Comparison of ENCODE assay signal across 19 cellular contexts in genomic region chrX:11887175-11887574, GRCh38.
DNase-seq lines count a peak whose midpoint lies in the region; ATAC-seq, FAIRE-seq and TF ChIP-seq lines count a peak whose summit lies in the region.
"Had no signal": no experiment of that assay in that cellular context is flagged by ENCODE, and none has a peak within 500 bp of the region (broad histone marks: within the 10 kb centered on the region; RNA-seq: fewer than 3 reads in every experiment).

No MANE protein-coding gene starts in this region.

- TF ChIP-seq CTCF in RWPE2 (IDR thresholded peaks at IDR 0.05; ENCODE audit: poor library complexity, severe bottlenecking): no peak
- TF ChIP-seq CTCF in RWPE1 (conservative IDR thresholded peaks at IDR 0.05; ENCODE audit: low read depth): no peak

- CTCF ChIA-PET in RWPE1 (lab: Yijun Ruan, JAX): no interaction called here

- peak; percentile 14; the same call in 1 of the 3 replicates for ATAC-seq in RWPE2 (ENCODE audit: low read depth)
- ATAC-seq: CD8-positive, alpha-beta T cell; GM12878 had no signal

- no peak for FAIRE-seq in small intestine (lab: Jason Lieb, UNC)
- FAIRE-seq: GM12878, H1, HTR-8/SVneo had no signal

- H3K36me3 ChIP-seq in RWPE2 (ENCODE audit: low read depth) (no peaks in the 10 kb centered on the region), small intestine (ENCODE audit: control insufficient read depth in 2 of 2, insufficient read depth in 2 of 2, low read length in 2 of 2) (no peaks in the 10 kb centered on the region)
- H3K36me3 ChIP-seq: Peyer's patch had no signal

- DNase-seq in NCI-H146 (lab: John Stamatoyannopoulos, UW) (peak; percentile 79), RWPE2 (ENCODE audit: low spot score) (no peak), epithelial cell of prostate (ENCODE audit: low read depth, low spot score) (no peak), small intestine (peak; percentile 27), superior temporal gyrus (ENCODE audit: extremely low spot score) (no peak), RWPE1 (ENCODE audit: low spot score) (no peak)
- DNase-seq in activated CD4-positive, CD25-positive, alpha-beta regulatory T cell (lab: John Stamatoyannopoulos, UW): no peak
- DNase-seq: CD8-positive, alpha-beta T cell; DND-41; GDM1; NCI-H2171; NCI-H446; NCI-H774; Peyer's patch; SHP77 treated with DMSO at 0.1 percent for 48 hours had no signal

- H3K4me1 ChIP-seq in RWPE2 (ENCODE audit: insufficient read depth, poor library complexity, severe bottlenecking): peaks cover 22% of the 10 kb centered on the region
- H3K4me1 ChIP-seq in small intestine (ENCODE audit: control insufficient read depth in 2 of 2, insufficient read depth in 1 of 2, low read depth in 1 of 2, low read length in 1 of 2): no peaks in the 10 kb centered on the region

- H3K4me3 ChIP-seq in RWPE2 (ENCODE audit: severe bottlenecking) (no peak overlapping the region), small intestine (ENCODE audit: low read depth in 1 of 2, low read length in 2 of 2) (no peak overlapping the region)
- H3K4me3 ChIP-seq: GM12878, Peyer's patch had no signal

- POLR2A ChIA-PET in RWPE1 (lab: Yijun Ruan, JAX; ENCODE audit: low non-redundant PET): no interaction called here

- 3 to 59% (median 24%) methylated on average over 2 of the region's 2 CpGs for WGBS in small intestine, 3 donors

- H3K27ac ChIP-seq in RWPE2 (ENCODE audit: poor library complexity, severe bottlenecking): peak overlapping the region; percentile 90
- H3K27ac ChIP-seq in epithelial cell of prostate: peak overlapping the region; percentile 24
- no peak overlapping the region for H3K27ac ChIP-seq in small intestine (ENCODE audit: low read depth in 1 of 2, low read length in 1 of 2)
- H3K27ac ChIP-seq in RWPE1: no peak overlapping the region
- H3K27ac ChIP-seq: HL-60, Peyer's patch had no signal

- no peaks in the 10 kb centered on the region for H3K27me3 ChIP-seq in RWPE2 (ENCODE audit: insufficient read depth, poor library complexity, severe bottlenecking)
- no peaks in the 10 kb centered on the region for H3K27me3 ChIP-seq in small intestine (ENCODE audit: control insufficient read depth in 2 of 2, insufficient read depth in 2 of 2, low read length in 2 of 2)
- H3K27me3 ChIP-seq: Peyer's patch had no signal

- no peaks in the 10 kb centered on the region for H3K9me3 ChIP-seq in RWPE2 (ENCODE audit: severe bottlenecking)
- H3K9me3 ChIP-seq in small intestine (ENCODE audit: control insufficient read depth, low read depth): no peaks in the 10 kb centered on the region
- H3K9me3 ChIP-seq: Peyer's patch had no signal

Comparison
In these comparisons a context has a peak if more than half of its experiments do, and no peak if none do; other contexts are left out.
1. DNase-seq: peak in NCI-H146 (single experiment) and small intestine (single experiment); none in RWPE2 (single experiment), epithelial cell of prostate (single experiment), superior temporal gyrus (single experiment), RWPE1 (single experiment) and activated CD4-positive, CD25-positive, alpha-beta regulatory T cell (0 of 4).
2. H3K27ac ChIP-seq: peak in RWPE2 (single experiment) and epithelial cell of prostate (single experiment); none in small intestine (0 of 2) and RWPE1 (single experiment).